ENCODE assay signal across 19 cellular contexts in the genomic region with DNA sequence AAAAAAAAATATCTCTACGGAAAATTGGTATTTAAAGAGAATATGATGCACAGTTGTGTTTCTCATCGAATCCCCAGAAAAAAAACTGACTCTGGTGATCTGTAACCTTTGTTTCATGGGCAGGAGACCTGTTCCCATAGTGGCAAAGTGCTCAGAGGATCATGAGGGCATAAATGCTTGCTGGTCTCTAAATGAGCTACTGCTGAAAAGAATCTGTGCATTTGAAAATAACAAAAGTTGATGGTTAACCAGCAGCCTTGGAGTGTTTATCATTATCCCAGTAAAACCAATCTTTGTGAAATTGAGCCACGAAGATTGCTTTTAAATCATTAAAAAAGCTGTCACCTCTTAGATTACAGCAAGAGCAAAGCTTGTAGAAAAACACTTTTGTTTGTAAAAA.
DNase-seq lines count a peak whose midpoint lies in the region; ATAC-seq, FAIRE-seq and TF ChIP-seq lines count a peak whose summit lies in the region.
"Had no signal": no experiment of that assay in that cellular context is flagged by ENCODE, and none has a peak within 500 bp of the region (broad histone marks: within the 10 kb centered on the region; RNA-seq: fewer than 3 reads in every experiment).

No MANE protein-coding gene starts in this region.

- H3K4ac ChIP-seq in mesenchymal stem cell (ENCODE audit: low read depth in 1 of 2, low read length in 2 of 2): no peak overlapping the region

- no peak overlapping the region for H4K8ac ChIP-seq in mesenchymal stem cell (ENCODE audit: low read length)

- peak overlapping the region; percentile 24 for H2BK5ac ChIP-seq in mesenchymal stem cell (ENCODE audit: low read depth, low read length, poor library complexity, severe bottlenecking)

- H3K4me3 ChIP-seq in endocrine pancreas (ENCODE audit: control insufficient read depth, insufficient read depth, low read length): peak overlapping the region; percentile 25
- no peak overlapping the region for H3K4me3 ChIP-seq in mesenchymal stem cell (ENCODE audit: insufficient read depth in 1 of 2, low read depth in 1 of 2, low read length in 2 of 2)

- no peak overlapping the region for H2AFZ ChIP-seq in mesenchymal stem cell (ENCODE audit: low read depth, low read length)

- no peaks in the 10 kb centered on the region for H3K27me3 ChIP-seq in endocrine pancreas (ENCODE audit: control insufficient read depth, insufficient read depth, low read length)
- H3K27me3 ChIP-seq in mesenchymal stem cell (ENCODE audit: control insufficient read depth in 1 of 2, insufficient read depth in 1 of 2, low read length in 2 of 2): no peaks in the 10 kb centered on the region
- H3K27me3 ChIP-seq: BE2C had no signal

- H3K4me2 ChIP-seq in mesenchymal stem cell (ENCODE audit: low read length, poor library complexity, severe bottlenecking): peak overlapping the region; percentile 70

- H3K4me1 Mint-ChIP-seq in activated CD8-positive, alpha-beta T cell treated with anti-CD3 and anti-CD28 coated beads for 36 hours (ENCODE audit: low read depth): no peaks in the 10 kb centered on the region
- H3K4me1 Mint-ChIP-seq: CD4-positive, CD25-positive, alpha-beta regulatory T cell; CD8-positive, alpha-beta memory T cell; H9 had no signal

- no peak for TF ChIP-seq CTCF in activated CD8-positive, alpha-beta T cell treated with anti-CD3 and anti-CD28 coated beads for 36 hours (IDR thresholded peaks at IDR 0.05)

- no peak for ATAC-seq in activated CD8-positive, alpha-beta T cell treated with anti-CD3 and anti-CD28 coated beads for 36 hours
- no peak for ATAC-seq in GM21737 (IDR thresholded peaks at IDR 0.05; ENCODE audit: unreplicated experiment)
- ATAC-seq in GM18502 (IDR thresholded peaks at IDR 0.05; ENCODE audit: poor library complexity, unreplicated experiment): no peak

- H3K79me1 ChIP-seq in mesenchymal stem cell (replicated peaks; ENCODE audit: low read length, poor library complexity, severe bottlenecking): no peaks in the 10 kb centered on the region

- peaks cover 2% of the 10 kb centered on the region for H3K9me3 Mint-ChIP-seq in activated CD8-positive, alpha-beta T cell treated with anti-CD3 and anti-CD28 coated beads for 36 hours
- H3K9me3 Mint-ChIP-seq: H9 had no signal

- no peak overlapping the region for H4K91ac ChIP-seq in mesenchymal stem cell (ENCODE audit: low read length)

- H2BK120ac ChIP-seq in mesenchymal stem cell (ENCODE audit: low read depth, low read length): no peak overlapping the region

- H3K27ac ChIP-seq in mesenchymal stem cell (ENCODE audit: low read length, poor library complexity, severe bottlenecking): peak overlapping the region; percentile 68

- H3K9me3 ChIP-seq in endocrine pancreas (ENCODE audit: control insufficient read depth, low read length) (no peaks in the 10 kb centered on the region), mesenchymal stem cell (ENCODE audit: control insufficient read depth, low read length) (no peaks in the 10 kb centered on the region)
- H3K9me3 ChIP-seq: BE2C had no signal

- H2AK5ac ChIP-seq in mesenchymal stem cell (ENCODE audit: low read length, severe bottlenecking): no peak overlapping the region

- H2BK12ac ChIP-seq in mesenchymal stem cell (ENCODE audit: low read length in 2 of 2): no peak overlapping the region

- H3K27me3 Mint-ChIP-seq in activated CD8-positive, alpha-beta T cell treated with anti-CD3 and anti-CD28 coated beads for 36 hours: no peaks in the 10 kb centered on the region
- H3K27me3 Mint-ChIP-seq: CD4-positive, CD25-positive, alpha-beta regulatory T cell; CD8-positive, alpha-beta memory T cell had no signal

- POLR2A ChIA-PET in activated CD8-positive, alpha-beta T cell treated with anti-CD3 and anti-CD28 coated beads for 36 hours (lab: Charles Lee): no interaction called here

- no peak overlapping the region for H3K27ac Mint-ChIP-seq in activated CD8-positive, alpha-beta T cell treated with anti-CD3 and anti-CD28 coated beads for 36 hours
- H3K27ac Mint-ChIP-seq: CD8-positive, alpha-beta memory T cell; H9 had no signal

- 46% methylated on average over 2 of the region's 3 CpGs for WGBS in mesenchymal stem cell

- H3K9ac ChIP-seq in endocrine pancreas (ENCODE audit: control insufficient read depth, insufficient read depth, low read length) (no peak overlapping the region), mesenchymal stem cell (ENCODE audit: low read length) (no peak overlapping the region)

- intact Hi-C loops in activated CD8-positive, alpha-beta T cell treated with anti-CD3 and anti-CD28 coated beads for 36 hours (cut with micrococcal nuclease): no loop called here

- no peak for DNase-seq in mesenchymal stem cell
- no peak for DNase-seq in activated CD8-positive, alpha-beta T cell treated with anti-CD3 and anti-CD28 coated beads for 36 hours
- DNase-seq in activated naive CD4-positive, alpha-beta T cell treated with anti-CD3 and anti-CD28 coated beads, Interleukin-2, amount 50 U/mL, for 16 hours: no peak
- DNase-seq: ACHN; BE2C; C1 segment of cervical spinal cord; CD4-positive, CD25-positive, alpha-beta regulatory T cell; CD8-positive, alpha-beta memory T cell; COR-L47; DMS79 treated with DMSO at 0.1 percent for 48 hours; GF-D8; H9 had no signal

- H3K14ac ChIP-seq in mesenchymal stem cell (ENCODE audit: low read length in 2 of 2): no peak overlapping the region

- no peak overlapping the region for H3K23ac ChIP-seq in mesenchymal stem cell (ENCODE audit: low read length in 2 of 2)

- H3K36me3 ChIP-seq in endocrine pancreas (ENCODE audit: control insufficient read depth, insufficient read depth, low read length) (no peaks in the 10 kb centered on the region), mesenchymal stem cell (ENCODE audit: control insufficient read depth in 1 of 2, insufficient read depth in 2 of 2, low read depth in 1 of 2, low read length in 2 of 2) (no peaks in the 10 kb centered on the region)
- H3K36me3 ChIP-seq: BE2C had no signal

- peak; percentile 36 for FAIRE-seq in islet of Langerhans (lab: Jason Lieb, UNC)
- FAIRE-seq: A204.1, D721Med, H1 had no signal

- CTCF ChIA-PET in activated CD8-positive, alpha-beta T cell treated with anti-CD3 and anti-CD28 coated beads for 36 hours (lab: Charles Lee): no interaction called here

- no peaks in the 10 kb centered on the region for H3K36me3 Mint-ChIP-seq in activated CD8-positive, alpha-beta T cell treated with anti-CD3 and anti-CD28 coated beads for 36 hours (ENCODE audit: low read depth)
- H3K36me3 Mint-ChIP-seq: CD4-positive, CD25-positive, alpha-beta regulatory T cell; CD8-positive, alpha-beta memory T cell had no signal

- H3K4me1 ChIP-seq in endocrine pancreas (ENCODE audit: control insufficient read depth, insufficient read depth, low read length) (no peaks in the 10 kb centered on the region), mesenchymal stem cell (ENCODE audit: control insufficient read depth, insufficient read depth, low read depth, low read length) (peaks cover 6% of the 10 kb centered on the region)
- H3K4me1 ChIP-seq: BE2C had no signal

- no peak overlapping the region for H2BK15ac ChIP-seq in mesenchymal stem cell (ENCODE audit: low read depth, poor library complexity, severe bottlenecking)

- H3K4me3 Mint-ChIP-seq in activated CD8-positive, alpha-beta T cell treated with anti-CD3 and anti-CD28 coated beads for 36 hours: no peak overlapping the region
- H3K4me3 Mint-ChIP-seq: CD4-positive, CD25-positive, alpha-beta regulatory T cell; CD8-positive, alpha-beta memory T cell; H9 had no signal

- no peak overlapping the region for H3K18ac ChIP-seq in mesenchymal stem cell (ENCODE audit: low read depth in 1 of 2, low read length in 2 of 2)
